Comparison of ENCODE assay signal across 23 cellular contexts in the genomic region with DNA sequence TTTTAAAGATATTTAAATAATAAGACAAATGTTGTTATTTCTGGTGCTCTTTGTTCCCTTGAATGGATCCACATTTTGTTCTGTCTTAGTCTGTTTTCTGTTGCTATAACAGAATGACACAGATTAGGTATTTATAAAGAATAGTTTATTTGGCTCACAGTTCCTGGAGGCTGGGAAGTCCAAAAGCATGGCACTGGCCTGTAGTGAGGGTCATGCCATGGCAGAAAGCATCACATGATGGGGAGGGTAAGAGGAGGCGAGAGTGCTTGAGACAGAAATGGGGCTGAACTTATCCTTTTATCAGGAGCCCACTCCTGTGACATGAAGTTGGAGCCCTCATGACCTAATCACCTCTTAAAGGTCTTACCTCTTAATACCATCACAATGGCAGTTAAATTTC.
"Had no signal": no experiment of that assay in that cellular context is flagged by ENCODE, and none has a peak within 500 bp of the region (broad histone marks: within the 10 kb centered on the region; RNA-seq: fewer than 3 reads in every experiment).

No MANE protein-coding gene starts in this region.

- H3K27me3 ChIP-seq: MG63 had no signal

- H3K27ac ChIP-seq: HL-60, RWPE1 had no signal

- H3K4me3 ChIP-seq: MG63 had no signal

- FAIRE-seq: HTR-8/SVneo had no signal

- DNase-seq: Karpas-422; KG1; MG63; NCI-H1092; NCI-H1105 treated with DMSO at 0.1 percent for 48 hours; NCI-H1417 treated with DMSO at 0.1 percent for 48 hours; NCI-H146; NCI-H1694 treated with DMSO at 0.1 percent for 48 hours; NCI-H1930; NCI-H2081; NCI-H2107; NCI-H2227 treated with DMSO at 0.1 percent for 48 hours; NCI-H524; NCI-H526 treated with DMSO at 0.1 percent for 48 hours; NCI-H774; NK-92 treated with Interleukin-12 subunit alpha and Interleukin-12 subunit beta, amount 100 ng/mL, for 24 hours; PC-3; SHP77 had no signal

- ATAC-seq: Panc1, PC-3, SK-N-SH treated with all-trans-retinoic acid at 6 μM for 48 hours had no signal
